29 cellular contexts compared by ENCODE assay signal in the genomic region with DNA sequence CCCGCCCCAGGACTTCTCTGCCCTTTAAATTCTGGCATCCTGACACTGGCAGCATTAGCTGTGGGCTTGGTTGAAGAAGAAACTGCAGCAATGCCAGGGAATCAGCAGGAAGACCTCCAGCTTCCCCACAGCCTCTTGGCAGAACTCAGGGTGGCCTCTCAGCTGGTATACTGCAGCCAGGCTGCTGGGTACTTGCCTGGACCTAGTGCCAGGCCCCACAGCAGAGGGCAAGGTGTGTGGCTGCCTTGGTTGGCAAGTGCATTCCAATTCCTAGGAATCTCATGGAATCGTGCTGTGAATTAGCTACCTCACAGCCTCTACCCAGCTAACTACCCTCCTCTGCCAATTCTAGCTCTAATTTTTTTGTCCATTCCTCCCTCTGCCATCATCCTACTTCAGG. TPM values are rescaled to one million over a fixed set of nuclear protein-coding genes. Genes with fewer than 3 reads are reported as not detected.
"Had no signal": no experiment of that assay in that cellular context is flagged by ENCODE, and none has a peak within 500 bp of the region (broad histone marks: within the 10 kb centered on the region; RNA-seq: fewer than 3 reads in every experiment).

No MANE protein-coding gene starts in this region.

- H3K4me1 ChIP-seq: body of pancreas, left lung, right lobe of liver had no signal

- H3K27me3 ChIP-seq: body of pancreas, ovary, right lobe of liver, suprapubic skin had no signal

- ATAC-seq: activated CD4-positive, CD25-positive, alpha-beta regulatory T cell treated with anti-CD3 and anti-CD28 coated beads, Interleukin-2, amount 50 U/mL, for 24 hours; body of pancreas; effector memory CD8-positive, alpha-beta T cell; left lung; naive thymus-derived CD4-positive, alpha-beta T cell; right lobe of liver; stimulated activated memory B cell treated with anti-CD40 and anti-IgM and Interleukin-4, amounts not matched to agents 10 μg/mL and 1 μg/mL and 100 μg/mL, for 72 hours had no signal

- H3K9me3 ChIP-seq: body of pancreas, left lung, ovary, right lobe of liver, suprapubic skin, tibial artery had no signal

- H3K36me3 ChIP-seq: cardiac muscle cell, left lung, ovary, right lobe of liver, suprapubic skin, tibial artery, WERI-Rb-1 had no signal

- DNase-seq: activated CD4-positive, alpha-beta T cell treated with anti-CD3 and anti-CD28 coated beads for 48 hours; activated CD4-positive, alpha-beta T cell treated with anti-CD3 and anti-CD28 coated beads, Interleukin-2, amount 50 U/mL, for 48 hours; activated CD8-positive, alpha-beta memory T cell treated with anti-CD3 and anti-CD28 coated beads for 24 hours; activated effector memory CD4-positive, alpha-beta T cell treated with Interleukin-2 at 50 U/mL for 16 hours; activated naive CD4-positive, alpha-beta T cell treated with Interleukin-2 at 50 U/mL for 16 hours; body of pancreas; cortex of kidney; effector memory CD8-positive, alpha-beta T cell; foreskin fibroblast; left lung; naive thymus-derived CD4-positive, alpha-beta T cell; ovary; right lobe of liver; small intestine; stimulated activated CD4-positive, alpha-beta T cell treated with anti-CD3 and anti-CD28 coated beads, Interleukin-1b, Interleukin-23, amount 100 ng/mL, for 48 hours; stimulated activated CD4-positive, alpha-beta T cell treated with anti-CD3 and anti-CD28 coated beads, Interleukin-4, amount 100 ng/mL, for 4 hours; stimulated activated CD8-positive, alpha-beta memory T cell treated with anti-CD3 and anti-CD28 coated beads, Interleukin-4, amount 100 ng/mL, for 48 hours; tibial artery; WERI-Rb-1 had no signal

- H3K27ac ChIP-seq: body of pancreas, cardiac muscle cell, left lung, ovary, right lobe of liver, suprapubic skin, WERI-Rb-1 had no signal

- H3K4me3 ChIP-seq: body of pancreas, cardiac muscle cell, left lung, lung, ovary, right lobe of liver, suprapubic skin, tibial artery had no signal

RNA-seq across cellular contexts. Expression of a gene that starts 27.5 kb away (rescaled TPM):
- total RNA-seq: body of pancreas; cardiac muscle cell; chondrocyte; glomerular endothelial cell; left lung; lung; naive thymus-derived CD4-positive, alpha-beta T cell; ovary; progenitor cell of endocrine pancreas; renal cortical epithelial cell; T-helper 1 cell treated with Interleukin-12 subunit alpha and Interleukin-12 subunit beta and Interleukin-4 antibody, amounts not matched to agents 30 ng/mL and 1 ng/mL, for 36 hours had no signal
- polyA plus RNA-seq: cardiac muscle cell; naive thymus-derived CD4-positive, alpha-beta T cell had no signal
